29 cellular contexts compared by ENCODE assay signal in the genomic region with DNA sequence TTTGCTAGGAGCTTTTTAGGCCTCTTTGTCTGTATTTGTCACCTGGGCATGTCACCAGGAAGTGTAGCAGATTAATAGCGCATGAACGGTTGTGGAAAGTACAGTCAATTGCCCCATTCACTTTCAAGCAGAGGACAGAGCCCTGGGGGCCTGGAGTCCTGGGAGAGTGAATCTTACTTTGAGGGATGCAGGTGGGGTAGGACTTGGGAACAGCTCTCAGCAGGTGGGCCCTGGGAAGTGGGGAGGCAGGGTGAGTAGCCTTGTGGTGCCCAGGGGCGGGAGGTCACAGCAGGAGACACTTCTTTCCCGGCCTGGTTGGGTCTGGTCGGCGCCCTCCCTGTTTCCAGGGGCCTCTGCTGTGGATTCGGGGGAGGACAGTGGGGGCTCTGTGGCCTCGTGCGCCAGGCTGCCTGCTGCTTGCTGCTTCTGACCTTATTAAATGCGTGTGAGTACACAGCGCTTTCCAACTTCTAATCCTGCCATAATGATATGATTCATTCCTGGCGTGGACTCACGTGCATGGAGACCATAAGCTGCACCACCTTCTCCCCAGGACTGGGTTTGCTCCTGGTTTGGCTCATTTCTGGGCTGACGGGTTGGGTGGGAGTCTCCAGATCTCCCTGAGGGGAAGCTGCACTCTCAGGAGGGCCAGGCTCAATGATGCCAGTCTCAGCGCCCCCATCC. TPM values are rescaled to one million over a fixed set of nuclear protein-coding genes. Genes with fewer than 3 reads are reported as not detected.
DNase-seq lines count a peak whose midpoint lies in the region; ATAC-seq, FAIRE-seq and TF ChIP-seq lines count a peak whose summit lies in the region.
"Had no signal": no experiment of that assay in that cellular context is flagged by ENCODE, and none has a peak within 500 bp of the region (broad histone marks: within the 10 kb centered on the region; RNA-seq: fewer than 3 reads in every experiment).

No MANE protein-coding gene starts in this region.

- no peaks in the 10 kb centered on the region for H3K27me3 ChIP-seq in pancreas
- H3K27me3 ChIP-seq: colonic mucosa, esophagus squamous epithelium, gastrocnemius medialis, hepatocyte, upper lobe of left lung had no signal

- H3K36me3 ChIP-seq in pancreas: no peaks in the 10 kb centered on the region
- H3K36me3 ChIP-seq: colonic mucosa, esophagus squamous epithelium, gastrocnemius medialis had no signal

- no peak for FAIRE-seq in pancreas (lab: Jason Lieb, UNC)
- FAIRE-seq: GM12892 had no signal

- ATAC-seq in esophagus mucosa (peak; percentile 16), pancreas (peak; percentile 43 to 83 (median 77)), GM21390 (IDR thresholded peaks at IDR 0.05; ENCODE audit: unreplicated experiment) (no peak)
- ATAC-seq: gastrocnemius medialis, natural killer cell had no signal

- H3K9me3 ChIP-seq in pancreas: no peaks in the 10 kb centered on the region
- H3K9me3 ChIP-seq: colonic mucosa, esophagus squamous epithelium, gastrocnemius medialis, upper lobe of left lung had no signal

- H3K4me3 ChIP-seq in pancreas: no peak overlapping the region
- H3K4me3 ChIP-seq: colonic mucosa, esophagus squamous epithelium, gastrocnemius medialis, hepatocyte, smooth muscle cell, upper lobe of left lung had no signal

- DNase-seq in DMS53 (lab: John Stamatoyannopoulos, UW) (peak; percentile 34), DMS53 treated with DMSO at 0.1 percent for 48 hours (lab: John Stamatoyannopoulos, UW; ENCODE audit: unreplicated experiment) (no peak), M059J (ENCODE audit: low read depth) (peak; percentile 26), pancreas (no peak), RPMI8226 (no peak), nucleus accumbens (lab: John Stamatoyannopoulos, UW) (no peak)
- DNase-seq: 8988T; activated T-cell treated with anti-CD3 and anti-CD28 coated beads, Interleukin-2, amount 50 U/mL, for 24 hours; AML-193; colonic mucosa; esophagus squamous epithelium; gastrocnemius medialis; H7; immature natural killer cell; Karpas-422; midbrain; natural killer cell; NCI-H2029; NCI-H510A treated with DMSO at 0.1 percent for 48 hours; stimulated activated CD4-positive, alpha-beta T cell treated with anti-CD3 and anti-CD28 coated beads, Interleukin-2, amount 100 ng/mL, for 24 hours; substantia nigra; upper lobe of left lung had no signal

- H3K27ac ChIP-seq in pancreas: peak overlapping the region in 2 of 4 donors; percentile 57 to 68
- H3K27ac ChIP-seq: colonic mucosa, gastrocnemius medialis, hepatocyte, HL-60, RWPE1, upper lobe of left lung had no signal

- TF ChIP-seq CTCF in pancreas (IDR thresholded peaks at IDR 0.05): no peak

- intact Hi-C loops in pancreas (cut with DNase I): no loop called here

- H3K4me1 ChIP-seq in pancreas: no peaks in the 10 kb centered on the region
- H3K4me1 ChIP-seq: colonic mucosa had no signal

- 85% methylated on average over 15 of the region's 15 CpGs for WGBS in pancreas, 2 donors

RNA-seq across cellular contexts. Expression of gene AQP1, which starts 51.6 kb away (rescaled TPM):
- 0.62 and 0.74 TPM in 2 replicates for total RNA-seq in M059J (2014; rRNA removed; shearing (Covaris generic))
- total RNA-seq in esophagus mucosa: 42.3 TPM
- 100 to 1,000 TPM; 146 to 273 (median 196) TPM for total RNA-seq in pancreas
- 100 to 1,000 TPM; 301 to 450 TPM for polyA plus RNA-seq in pancreas
- total RNA-seq: H7 had no signal

Comparison
In these comparisons a context has a peak if more than half of its experiments do, and no peak if none do; other contexts are left out.
1. DNase-seq: peak in DMS53 (single experiment) and M059J (single experiment); none in DMS53 treated with DMSO at 0.1 percent for 48 hours (single experiment), pancreas (0 of 6), RPMI8226 (single experiment) and nucleus accumbens (0 of 56).
2. RNA of gene AQP1, which starts 51.6 kb away (total RNA-seq): 146 to 273 TPM in pancreas and 42.3 TPM in esophagus mucosa (single experiment); 0.62 to 0.74 TPM in M059J; every median in the first group is over 10 times any median in the second.